In genomic region chr1:58763214-58763613, GRCh38 we compare ENCODE assay signal across 23 cellular contexts. TPM values are rescaled to one million over a fixed set of nuclear protein-coding genes. Genes with fewer than 3 reads are reported as not detected.
A peak's percentile ranks its signal among the peaks of the same experiment; 100 is the strongest.
DNase-seq lines count a peak whose midpoint lies in the region; ATAC-seq, FAIRE-seq and TF ChIP-seq lines count a peak whose summit lies in the region.
"Had no signal": no experiment of that assay in that cellular context is flagged by ENCODE, and none has a peak within 500 bp of the region (broad histone marks: within the 10 kb centered on the region; RNA-seq: fewer than 3 reads in every experiment).

No MANE protein-coding gene starts in this region.

- dilution Hi-C loops in mammary epithelial cell (cut with HindIII; ENCODE audit: low sequenced_read_pairs), result loop anchor here (5.0 kb wide), 1 partner anchor 41 kb away; no protein-coding TSS in a partner anchor

- DNase-seq in HTR-8/SVneo (ENCODE audit: insufficient read length, low spot score), result no peak
- peak; percentile 52 for DNase-seq in mammary epithelial cell
- DNase-seq in left colon, result no peak
- DNase-seq in ureter (ENCODE audit: low spot score), result no peak
- no peak for DNase-seq in NAMALWA (ENCODE audit: low spot score)
- DNase-seq in NOMO-1 treated with dmso at 0.1 percent for 144 hours (lab: John Stamatoyannopoulos, UW; ENCODE audit: unreplicated experiment), result no peak
- DNase-seq: activated CD8-positive, alpha-beta memory T cell treated with anti-CD3 and anti-CD28 coated beads, Interleukin-2, amount 50 U/mL, for 48 hours; amniotic stem cell; DMS79; effector CD8-positive, alpha-beta T cell; H7; heart left ventricle; NCI-H1105 treated with DMSO at 0.1 percent for 48 hours; NCI-H526; Right ventricle myocardium superior; stimulated activated CD4-positive, alpha-beta T cell treated with anti-CD3 and anti-CD28 coated beads, Interleukin-15, amount 100 ng/mL, for 24 hours; trophoblast cell had no signal

- WGBS in mammary epithelial cell (ENCODE audit: low coverage, missing lambda C conversion rate), result 87% methylated on average over 3 of the region's 3 CpGs

- H3K4me1 ChIP-seq in ACC112 (ENCODE audit: control insufficient read depth, insufficient read depth, low read length, unreplicated experiment) (peaks cover 45% of the 10 kb centered on the region), mammary epithelial cell (ENCODE audit: insufficient read depth, low read length) (peaks cover 37% of the 10 kb centered on the region)
- H3K4me1 ChIP-seq: parathyroid adenoma had no signal

- TF ChIP-seq CTCF in mammary epithelial cell (conservative IDR thresholded peaks at IDR 0.05 in 1 of 2, IDR thresholded peaks at IDR 0.05 in 1 of 2; ENCODE audit: extremely low read depth in 1 of 2, insufficient read depth in 1 of 2, low read depth in 1 of 2, low read length in 2 of 2), result no peak

- H3K4me2 ChIP-seq in mammary epithelial cell (ENCODE audit: insufficient read depth, low read depth, low read length), result peak overlapping the region; percentile 52

- H4K20me1 ChIP-seq in mammary epithelial cell (ENCODE audit: insufficient read depth, low read length), result no peaks in the 10 kb centered on the region

- H3K9me3 ChIP-seq in mammary epithelial cell (replicated peaks; ENCODE audit: insufficient read depth, low read length), result no peaks in the 10 kb centered on the region
- H3K9me3 ChIP-seq: heart left ventricle had no signal

- H3K4me3 ChIP-seq in ACC112 (ENCODE audit: low read depth, low read length) (peak overlapping the region; percentile 30), mammary epithelial cell (replicated peaks in 1 of 3; ENCODE audit: insufficient read depth in 1 of 3, low read depth in 2 of 3, low read length in 3 of 3) (no peak overlapping the region)
- H3K4me3 ChIP-seq: heart left ventricle, lung had no signal

- H3K9ac ChIP-seq in mammary epithelial cell (ENCODE audit: insufficient read depth, low read length), result no peak overlapping the region
- H3K9ac ChIP-seq: parathyroid adenoma had no signal

- ATAC-seq in left colon (peak; percentile 61), GM19324 (IDR thresholded peaks at IDR 0.05; ENCODE audit: low FRiP score, unreplicated experiment) (no peak)

- no peak overlapping the region for H2AFZ ChIP-seq in ACC112 (ENCODE audit: low read length, unreplicated experiment)
- peak overlapping the region; percentile 43 for H2AFZ ChIP-seq in mammary epithelial cell (ENCODE audit: low read depth, low read length)
- H2AFZ ChIP-seq: parathyroid adenoma had no signal

- H3K27me3 ChIP-seq in ACC112 (ENCODE audit: insufficient read depth, low read length) (no peaks in the 10 kb centered on the region), mammary epithelial cell (ENCODE audit: insufficient read depth, low read length) (no peaks in the 10 kb centered on the region)
- H3K27me3 ChIP-seq: heart left ventricle had no signal

- FAIRE-seq in HTR-8/SVneo (lab: Jason Lieb, UNC), result peak; percentile 16
- FAIRE-seq: GM12891, GM19239 had no signal

- CTCF ChIA-PET in mammary epithelial cell (lab: Charles Lee; ENCODE audit: low non-redundant PET), result interaction anchor here (0.5 to 0.6 kb wide), 2 partner anchors 405 to 1272 kb away, joined by 3 to 5 read pairs; no protein-coding TSS in a partner anchor

- H3K79me2 ChIP-seq in ACC112 (ENCODE audit: control insufficient read depth, insufficient read depth, low read length, unreplicated experiment) (no peaks in the 10 kb centered on the region), mammary epithelial cell (ENCODE audit: insufficient read depth, low read length) (no peaks in the 10 kb centered on the region)
- H3K79me2 ChIP-seq: parathyroid adenoma had no signal

- no TSS peak for BruUV-seq in mammary epithelial cell (replicated peaks; lab: Mats Ljungman, UMichigan)

- intact Hi-C loops in mammary epithelial cell (cut with micrococcal nuclease), result no loop called here
- intact Hi-C loops in left colon (cut with DNase I, micrococcal nuclease), result no loop called here

- peak overlapping the region; percentile 98 for H3K27ac ChIP-seq in ACC112 (ENCODE audit: low read depth, low read length)
- H3K27ac ChIP-seq in mammary epithelial cell (ENCODE audit: insufficient read depth, low read depth, low read length), result peak overlapping the region; percentile 12
- H3K27ac ChIP-seq: parathyroid adenoma had no signal

- in situ Hi-C loops in mammary epithelial cell (cut with MboI; ENCODE audit: low sequenced_read_pairs in 2 of 2), result no loop called here

- H3K36me3 ChIP-seq in ACC112 (ENCODE audit: insufficient read depth, low read length) (no peaks in the 10 kb centered on the region), mammary epithelial cell (ENCODE audit: insufficient read depth, low read length) (no peaks in the 10 kb centered on the region)
- H3K36me3 ChIP-seq: heart left ventricle had no signal

RNA-seq across cellular contexts. Expression of gene JUN, which starts 20.6 kb away (rescaled TPM):
- total RNA-seq in mammary epithelial cell (10 to 100 TPM; 61.1 to 78.7 TPM), left colon (100 to 1,000 TPM; 184 to 199 TPM), ureter (37.9 TPM)
- polyA plus RNA-seq in mammary epithelial cell, result 24.6 TPM
- polyA minus RNA-seq in mammary epithelial cell, result 25.1 TPM
